Comparison of ENCODE assay signal across 12 cellular contexts in genomic region chr5:96729156-96729555, GRCh38.
A peak's percentile ranks its signal among the peaks of the same experiment; 100 is the strongest.
DNase-seq lines count a peak whose midpoint lies in the region; ATAC-seq and TF ChIP-seq lines count a peak whose summit lies in the region.
"Had no signal": no experiment of that assay in that cellular context is flagged by ENCODE, and none has a peak within 500 bp of the region (broad histone marks: within the 10 kb centered on the region; RNA-seq: fewer than 3 reads in every experiment).

No MANE protein-coding gene starts in this region.

- H3K36me3 ChIP-seq in uterus (no peaks in the 10 kb centered on the region), upper lobe of left lung (peaks cover 8 to 52% (median 17%) of the 10 kb centered on the region in 4 donors)

- H3K27me3 ChIP-seq in uterus (no peaks in the 10 kb centered on the region), upper lobe of left lung (no peaks in the 10 kb centered on the region)
- H3K27me3 ChIP-seq: gastroesophageal sphincter had no signal

- TF ChIP-seq POLR2A in uterus (IDR thresholded peaks at IDR 0.05): no peak
- TF ChIP-seq POLR2A in upper lobe of left lung (IDR thresholded peaks at IDR 0.05): no peak

- TF ChIP-seq EP300 in upper lobe of left lung (IDR thresholded peaks at IDR 0.05): no peak

- TF ChIP-seq CTCF in natural killer cell (IDR thresholded peaks at IDR 0.05) (peak; percentile 32), RWPE1 (conservative IDR thresholded peaks at IDR 0.05; ENCODE audit: low read depth) (peak; percentile 58), foreskin fibroblast (IDR thresholded peaks at IDR 0.05; ENCODE audit: low read depth, low read length) (peak; percentile 26), uterus (IDR thresholded peaks at IDR 0.05) (peak in 1 of 4 experiments; percentile 20), upper lobe of left lung (IDR thresholded peaks at IDR 0.05) (peak in 2 of 6 experiments; percentile 9 to 21)

- intact Hi-C loops in natural killer cell (cut with micrococcal nuclease) (loop anchor here (2.0 kb wide), 1 partner anchor 114 kb away; no protein-coding TSS in a partner anchor), uterus (cut with DNase I; ENCODE audit: low total_unique reads) (no loop called here)

- peaks cover 9 to 21% of the 10 kb centered on the region in 2 donors for H3K4me1 Mint-ChIP-seq in natural killer cell
- H3K4me1 Mint-ChIP-seq in natural killer cell treated with Interleukin-12 subunit alpha and Interleukin-12 subunit beta and Interleukin-15 and Interleukin-18, amount 100 ng/mL, for 72 hours (ENCODE audit: low read depth in 2 of 2): peaks cover 5 to 8% of the 10 kb centered on the region in 2 donors

- no peak for DNase-seq in natural killer cell
- DNase-seq in natural killer cell treated with Interleukin-12 subunit alpha and Interleukin-12 subunit beta and Interleukin-15 and Interleukin-18, amount 100 ng/mL, for 72 hours (ENCODE audit: low spot score): no peak
- DNase-seq in RWPE1 (ENCODE audit: low spot score): no peak
- no peak for DNase-seq in foreskin fibroblast
- DNase-seq in uterus: no peak
- no peak for DNase-seq in upper lobe of left lung
- DNase-seq: amygdala had no signal

- H3K4me1 ChIP-seq in uterus (no peaks in the 10 kb centered on the region), upper lobe of left lung (peaks cover 0 to 6% (median 1%) of the 10 kb centered on the region in 4 donors)

- no peak for ATAC-seq in natural killer cell
- no peak for ATAC-seq in natural killer cell treated with Interleukin-12 subunit alpha and Interleukin-12 subunit beta and Interleukin-15 and Interleukin-18, amount 100 ng/mL, for 72 hours
- ATAC-seq in HG03469 (IDR thresholded peaks at IDR 0.05; ENCODE audit: unreplicated experiment): no peak
- ATAC-seq in HG03108 (IDR thresholded peaks at IDR 0.05; ENCODE audit: unreplicated experiment): no peak
- no peak for ATAC-seq in upper lobe of left lung (ENCODE audit: low FRiP score in 2 of 2)
- ATAC-seq: gastroesophageal sphincter; stimulated activated memory B cell treated with anti-CD40 and anti-IgM and Interleukin-4, amounts not matched to agents 10 μg/mL and 1 μg/mL and 100 μg/mL, for 72 hours had no signal

- no peaks in the 10 kb centered on the region for H3K27me3 Mint-ChIP-seq in natural killer cell (ENCODE audit: low read depth in 2 of 2)
- H3K27me3 Mint-ChIP-seq in natural killer cell treated with Interleukin-12 subunit alpha and Interleukin-12 subunit beta and Interleukin-15 and Interleukin-18, amount 100 ng/mL, for 72 hours: no peaks in the 10 kb centered on the region
- H3K27me3 Mint-ChIP-seq: IgD-negative memory B cell; stimulated activated memory B cell treated with anti-CD40 and anti-IgM and Interleukin-4, amounts not matched to agents 10 μg/mL and 1 μg/mL and 100 μg/mL, for 72 hours had no signal

- H3K27ac ChIP-seq in RWPE1: no peak overlapping the region
- H3K27ac ChIP-seq in uterus: no peak overlapping the region
- H3K27ac ChIP-seq in upper lobe of left lung: peak overlapping the region in 1 of 4 donors; percentile 25
- H3K27ac ChIP-seq: gastroesophageal sphincter had no signal

- H3K36me3 Mint-ChIP-seq in natural killer cell: no peaks in the 10 kb centered on the region
- H3K36me3 Mint-ChIP-seq in natural killer cell treated with Interleukin-12 subunit alpha and Interleukin-12 subunit beta and Interleukin-15 and Interleukin-18, amount 100 ng/mL, for 72 hours: no peaks in the 10 kb centered on the region

- H3K4me3 ChIP-seq in foreskin fibroblast (ENCODE audit: low read depth in 1 of 2, low read length in 2 of 2) (no peak overlapping the region), uterus (no peak overlapping the region), upper lobe of left lung (no peak overlapping the region)
- H3K4me3 ChIP-seq: gastroesophageal sphincter had no signal

- H3K27ac Mint-ChIP-seq in natural killer cell: peak overlapping the region; percentile 63 to 67
- peak overlapping the region in 1 of 2 donors; percentile 51 for H3K27ac Mint-ChIP-seq in natural killer cell treated with Interleukin-12 subunit alpha and Interleukin-12 subunit beta and Interleukin-15 and Interleukin-18, amount 100 ng/mL, for 72 hours
- H3K27ac Mint-ChIP-seq: IgD-negative memory B cell; stimulated activated memory B cell treated with anti-CD40 and anti-IgM and Interleukin-4, amounts not matched to agents 10 μg/mL and 1 μg/mL and 100 μg/mL, for 72 hours had no signal

- no peaks in the 10 kb centered on the region for H3K9me3 Mint-ChIP-seq in natural killer cell
- H3K9me3 Mint-ChIP-seq in natural killer cell treated with Interleukin-12 subunit alpha and Interleukin-12 subunit beta and Interleukin-15 and Interleukin-18, amount 100 ng/mL, for 72 hours: no peaks in the 10 kb centered on the region
- H3K9me3 Mint-ChIP-seq: IgD-negative memory B cell; stimulated activated memory B cell treated with anti-CD40 and anti-IgM and Interleukin-4, amounts not matched to agents 10 μg/mL and 1 μg/mL and 100 μg/mL, for 72 hours had no signal

- H3K9me3 ChIP-seq in uterus: no peaks in the 10 kb centered on the region
- no peaks in the 10 kb centered on the region for H3K9me3 ChIP-seq in upper lobe of left lung
- H3K9me3 ChIP-seq: gastroesophageal sphincter had no signal

- no peak overlapping the region for H3K4me3 Mint-ChIP-seq in natural killer cell
- no peak overlapping the region for H3K4me3 Mint-ChIP-seq in natural killer cell treated with Interleukin-12 subunit alpha and Interleukin-12 subunit beta and Interleukin-15 and Interleukin-18, amount 100 ng/mL, for 72 hours
- H3K4me3 Mint-ChIP-seq: IgD-negative memory B cell; stimulated activated memory B cell treated with anti-CD40 and anti-IgM and Interleukin-4, amounts not matched to agents 10 μg/mL and 1 μg/mL and 100 μg/mL, for 72 hours had no signal

- POLR2A ChIA-PET in RWPE1 (lab: Yijun Ruan, JAX; ENCODE audit: low non-redundant PET): no interaction called here

- CTCF ChIA-PET in RWPE1 (lab: Yijun Ruan, JAX): interaction anchor here (0.8 to 1.4 kb wide), 2 partner anchors 14 to 517 kb away, joined by 3 to 5 read pairs; no protein-coding TSS in a partner anchor
